In genomic region chr12:106064622-106065021, GRCh38 we compare ENCODE assay signal across 14 cellular contexts.
"Had no signal": no experiment of that assay in that cellular context is flagged by ENCODE, and none has a peak within 500 bp of the region (broad histone marks: within the 10 kb centered on the region; RNA-seq: fewer than 3 reads in every experiment).

No MANE protein-coding gene starts in this region.

- H3K4me3 ChIP-seq: lung, sigmoid colon, stomach, thoracic aorta had no signal

- H3K27me3 ChIP-seq: sigmoid colon, stomach had no signal

- ATAC-seq: T-helper 17 cell had no signal

- H3K9me3 ChIP-seq: sigmoid colon, stomach, thoracic aorta had no signal

- H3K4me1 ChIP-seq: sigmoid colon, stomach had no signal

- H3K27ac ChIP-seq: stomach, thoracic aorta had no signal

- DNase-seq: activated CD4-positive, alpha-beta memory T cell treated with anti-CD3 and anti-CD28 coated beads, Interleukin-2, amount 10 ng/mL, durations not matched to agents 7 days and 5 days; activated CD4-positive, alpha-beta T cell treated with anti-CD3 and anti-CD28 coated beads for 4 hours; activated naive CD4-positive, alpha-beta T cell treated with anti-CD3 and anti-CD28 coated beads, Interleukin-2, amount 10 ng/mL, durations not matched to agents 7 days and 5 days; activated T-cell treated with anti-CD3 and anti-CD28 coated beads, Interleukin-2, amount 50 U/mL, for 24 hours; foreskin fibroblast; glutamatergic neuron; kidney glomerular epithelial cell; posterior cingulate gyrus; sigmoid colon; stimulated activated CD4-positive, alpha-beta T cell treated with anti-CD3 and anti-CD28 coated beads, Interleukin-2, amount 100 ng/mL, for 24 hours; stomach; T-helper 17 cell had no signal
